31 cellular contexts compared by ENCODE assay signal in genomic region chr2:186197955-186198354, GRCh38.
"Had no signal": no experiment of that assay in that cellular context is flagged by ENCODE, and none has a peak within 500 bp of the region (broad histone marks: within the 10 kb centered on the region; RNA-seq: fewer than 3 reads in every experiment).

No MANE protein-coding gene starts in this region.

- H3K4me1 ChIP-seq: psoas muscle, right lobe of liver, sigmoid colon, spleen, thyroid gland, tibial nerve, upper lobe of left lung, vagina had no signal

- FAIRE-seq: urothelium cell line had no signal

- H3K4me2 ChIP-seq: neural progenitor cell, smooth muscle cell had no signal

- H3K79me2 ChIP-seq: parathyroid adenoma had no signal

- DNase-seq: natural killer cell; occipital lobe; ovary; posterior cingulate gyrus; psoas muscle; right cardiac atrium; right lobe of liver; sigmoid colon; spleen; stimulated activated CD4-positive, alpha-beta T cell treated with anti-CD3 and anti-CD28 coated beads, Interleukin-12 subunit alpha, Interleukin-12 subunit beta, amount 100 ng/mL, for 4 hours; stimulated activated CD4-positive, alpha-beta T cell treated with anti-CD3 and anti-CD28 coated beads, Interleukin-1b, Interleukin-23, amount 100 ng/mL, for 48 hours; stimulated activated CD4-positive, alpha-beta T cell treated with anti-CD3 and anti-CD28 coated beads, Interleukin-4, amount 100 ng/mL, for 1 hour; stimulated activated CD4-positive, alpha-beta T cell treated with anti-CD3 and anti-CD28 coated beads, Interleukin-4, amount 100 ng/mL, for 4 hours; stimulated activated CD8-positive, alpha-beta memory T cell treated with anti-CD3 and anti-CD28 coated beads, Interleukin-4, amount 100 ng/mL, for 48 hours; stimulated activated naive CD4-positive, alpha-beta T cell; stimulated activated naive CD8-positive, alpha-beta T cell treated with anti-CD3 and anti-CD28 coated beads, Interleukin-15, amount 100 ng/mL, for 72 hours; stimulated activated naive CD8-positive, alpha-beta T cell treated with anti-CD3 and anti-CD28 coated beads, Interleukin-15, Interleukin-2, amounts not matched to agents 100 U/mL and 50 U/mL, for 24 hours; substantia nigra; thyroid gland; trophoblast cell; upper lobe of left lung had no signal

- H3K27ac ChIP-seq: neural progenitor cell, ovary, parathyroid adenoma, psoas muscle, right lobe of liver, sigmoid colon, spleen, thoracic aorta, thyroid gland, tibial nerve, upper lobe of left lung, vagina had no signal

- H3K9ac ChIP-seq: neural progenitor cell, parathyroid adenoma had no signal

- ATAC-seq: natural killer cell; psoas muscle; right cardiac atrium; stimulated activated memory B cell treated with anti-CD40 and anti-IgM and Interleukin-4, amounts not matched to agents 10 μg/mL and 1 μg/mL and 100 μg/mL, for 72 hours; stimulated activated naive CD8-positive, alpha-beta T cell treated with anti-CD3 and anti-CD28 coated beads, Interleukin-15, amount 100 ng/mL, for 72 hours; stimulated activated naive CD8-positive, alpha-beta T cell treated with anti-CD3 and anti-CD28 coated beads, Interleukin-15, Interleukin-2, amounts not matched to agents 100 U/mL and 50 U/mL, for 24 hours had no signal

- H3K9me3 Mint-ChIP-seq: nephron; neural progenitor cell; stimulated activated memory B cell treated with anti-CD40 and anti-IgM and Interleukin-4, amounts not matched to agents 10 μg/mL and 1 μg/mL and 100 μg/mL, for 72 hours had no signal

- H2AFZ ChIP-seq: neural progenitor cell, parathyroid adenoma had no signal

- H3K4me3 ChIP-seq: neural progenitor cell, ovary, psoas muscle, right lobe of liver, sigmoid colon, smooth muscle cell, spleen, thoracic aorta, thyroid gland, tibial nerve, upper lobe of left lung, vagina had no signal

- H3K27me3 ChIP-seq: neural progenitor cell, ovary, right lobe of liver, sigmoid colon, spleen, thyroid gland, tibial nerve, upper lobe of left lung, vagina had no signal

- H3K9me3 ChIP-seq: ovary, psoas muscle, right lobe of liver, sigmoid colon, spleen, thoracic aorta, thyroid gland, tibial nerve, upper lobe of left lung, vagina had no signal

- H3K4me3 Mint-ChIP-seq: natural killer cell; nephron; neural progenitor cell; stimulated activated memory B cell treated with anti-CD40 and anti-IgM and Interleukin-4, amounts not matched to agents 10 μg/mL and 1 μg/mL and 100 μg/mL, for 72 hours; stimulated activated naive CD8-positive, alpha-beta T cell treated with anti-CD3 and anti-CD28 coated beads, Interleukin-15, amount 100 ng/mL, for 72 hours had no signal

- H3K27ac Mint-ChIP-seq: natural killer cell; nephron; neural progenitor cell; progenitor cell of endocrine pancreas; stimulated activated memory B cell treated with anti-CD40 and anti-IgM and Interleukin-4, amounts not matched to agents 10 μg/mL and 1 μg/mL and 100 μg/mL, for 72 hours; stimulated activated naive CD8-positive, alpha-beta T cell treated with anti-CD3 and anti-CD28 coated beads, Interleukin-15, amount 100 ng/mL, for 72 hours had no signal

- H3K27me3 Mint-ChIP-seq: progenitor cell of endocrine pancreas; stimulated activated memory B cell treated with anti-CD40 and anti-IgM and Interleukin-4, amounts not matched to agents 10 μg/mL and 1 μg/mL and 100 μg/mL, for 72 hours; stimulated activated naive CD8-positive, alpha-beta T cell treated with anti-CD3 and anti-CD28 coated beads, Interleukin-15, amount 100 ng/mL, for 72 hours had no signal

- H3K36me3 Mint-ChIP-seq: neural progenitor cell had no signal

- H3K36me3 ChIP-seq: neural progenitor cell, ovary, right lobe of liver, sigmoid colon, spleen, thoracic aorta, thyroid gland, tibial nerve, upper lobe of left lung, vagina had no signal

- H3K4me1 Mint-ChIP-seq: natural killer cell; neural progenitor cell; stimulated activated naive CD8-positive, alpha-beta T cell treated with anti-CD3 and anti-CD28 coated beads, Interleukin-15, amount 100 ng/mL, for 72 hours had no signal
